13 cellular contexts compared by ENCODE assay signal in the genomic region with DNA sequence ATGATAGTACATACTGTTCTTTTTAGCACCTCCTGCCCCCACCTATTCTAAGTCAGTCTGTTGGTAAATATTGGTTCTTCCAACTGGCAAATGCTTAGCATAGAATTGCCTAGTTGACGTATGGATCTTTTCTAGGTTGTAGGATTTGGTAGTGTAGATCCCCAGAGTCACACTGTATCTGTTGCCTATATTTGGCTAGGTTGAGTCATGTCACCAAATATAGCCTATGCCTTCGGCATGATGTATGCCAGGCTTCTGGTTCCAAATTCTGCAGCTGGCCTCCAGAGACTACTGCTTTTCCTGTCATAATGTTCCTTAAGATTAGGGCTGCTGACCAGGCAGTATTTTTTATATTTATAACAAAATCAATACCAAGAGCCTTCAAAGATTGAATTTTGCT. TPM values are rescaled to one million over a fixed set of nuclear protein-coding genes. Genes with fewer than 3 reads are reported as not detected.
DNase-seq lines count a peak whose midpoint lies in the region; ATAC-seq and TF ChIP-seq lines count a peak whose summit lies in the region.
"Had no signal": no experiment of that assay in that cellular context is flagged by ENCODE, and none has a peak within 500 bp of the region (broad histone marks: within the 10 kb centered on the region; RNA-seq: fewer than 3 reads in every experiment).

No MANE protein-coding gene starts in this region.

- no peaks in the 10 kb centered on the region for H3K36me3 ChIP-seq in BLaER1

- no peak overlapping the region for H3K9ac ChIP-seq in BLaER1

- H3K27me3 ChIP-seq in BLaER1 = no peaks in the 10 kb centered on the region
- H3K27me3 ChIP-seq: hepatocyte, spleen had no signal

- no peaks in the 10 kb centered on the region for H3K9me3 ChIP-seq in BLaER1
- H3K9me3 ChIP-seq: spleen had no signal

- H3K4me3 ChIP-seq in BLaER1 (peak overlapping the region; percentile 0; the same call in 1 of the 2 replicates), fibroblast of pulmonary artery (replicated peaks; ENCODE audit: low read depth, low read length) (no peak overlapping the region)
- H3K4me3 ChIP-seq: hepatocyte, spleen had no signal

- CTCF ChIA-PET in GM10248 (lab: Yijun Ruan, JAX) = interaction anchor here (1.3 to 6.1 kb wide), 27 partner anchors 9 to 311 kb away, joined by 3 to 63 read pairs (median 7); a partner anchor contains a TSS

- POLR2A ChIA-PET in GM10248 (lab: Yijun Ruan, JAX) = no interaction called here

- ATAC-seq in SK-N-SH treated with all-trans-retinoic acid at 6 μM for 48 hours (peak; percentile 86), omental fat pad (ENCODE audit: low FRiP score) (peak; percentile 37), GM19463 (IDR thresholded peaks at IDR 0.05; ENCODE audit: unreplicated experiment) (no peak), HG02981 (IDR thresholded peaks at IDR 0.05; ENCODE audit: unreplicated experiment) (no peak)

- H3K4me2 ChIP-seq in BLaER1 = peak overlapping the region; percentile 79
- H3K4me2 ChIP-seq: hepatocyte had no signal

- no peak for TF ChIP-seq CTCF in fibroblast of pulmonary artery (IDR thresholded peaks at IDR 0.05; ENCODE audit: low read length, missing control alignments)
- TF ChIP-seq CTCF in omental fat pad (IDR thresholded peaks at IDR 0.05) = no peak
- no peak for TF ChIP-seq CTCF in GM10248 (IDR thresholded peaks at IDR 0.05; ENCODE audit: control extremely low read depth, extremely low read depth, low read depth, missing control alignments)

- H3K4me1 ChIP-seq in BLaER1 = peaks cover 63% of the 10 kb centered on the region

- peak; percentile 57 for DNase-seq in fibroblast of pulmonary artery (ENCODE audit: low read depth)
- no peak for DNase-seq in omental fat pad (ENCODE audit: low spot score)
- DNase-seq in GM10248 (ENCODE audit: extremely low spot score) = no peak
- DNase-seq in mesenteric fat pad (ENCODE audit: low spot score) = no peak
- DNase-seq: NCI-H1436 treated with DMSO at 0.1 percent for 48 hours, spleen, T-helper 9 cell had no signal

- H4K20me1 ChIP-seq in BLaER1 = no peaks in the 10 kb centered on the region

- peak overlapping the region; percentile 60; the same call in 1 of the 2 replicates for H3K27ac ChIP-seq in BLaER1
- H3K27ac ChIP-seq: C4-2B, hepatocyte had no signal

TF ChIP-seq in SK-N-SH treated with all-trans-retinoic acid at 6 μM for 48 hours, 23 proteins besides CTCF, POLR2A, EP300 and RAD21:
- TF ChIP-seq PPARA (CRISPR knock-in tag; IDR thresholded peaks at IDR 0.05; ENCODE audit: borderline replicate concordance) (no peak), ZFP30 (CRISPR knock-in tag; IDR thresholded peaks at IDR 0.05) (no peak), ESRRG (CRISPR knock-in tag; IDR thresholded peaks at IDR 0.05) (no peak)

RNA-seq across cellular contexts. Expression of a gene that starts 38.2 kb away (rescaled TPM):
- total RNA-seq in omental fat pad (10 to 100 TPM; 43.2 to 71.4 (median 58.1) TPM), mesenteric fat pad (60.2 TPM)

Comparison
In these comparisons a context has a peak if more than half of its experiments do, and no peak if none do; other contexts are left out.
1. ATAC-seq: peak in SK-N-SH treated with all-trans-retinoic acid at 6 μM for 48 hours (single experiment) and omental fat pad (single experiment); none in GM19463 (single experiment) and HG02981 (single experiment).